14 cellular contexts compared by ENCODE assay signal in genomic region chr9:26706223-26706622, GRCh38.
DNase-seq lines count a peak whose midpoint lies in the region; ATAC-seq and TF ChIP-seq lines count a peak whose summit lies in the region.
"Had no signal": no experiment of that assay in that cellular context is flagged by ENCODE, and none has a peak within 500 bp of the region (broad histone marks: within the 10 kb centered on the region; RNA-seq: fewer than 3 reads in every experiment).

No MANE protein-coding gene starts in this region.

- H3K27ac ChIP-seq in RWPE2 (ENCODE audit: poor library complexity, severe bottlenecking): no peak overlapping the region
- H3K27ac ChIP-seq: A549, C4-2B had no signal

- no peaks in the 10 kb centered on the region for H3K27me3 Mint-ChIP-seq in activated T-cell treated with anti-CD3 and anti-CD28 coated beads, Interleukin-2, amount 50 U/mL, for 4 hours (ENCODE audit: low read depth)
- peaks cover 0 to under 1% (median 0%) of the 10 kb centered on the region in 3 donors for H3K27me3 Mint-ChIP-seq in immature natural killer cell (ENCODE audit: low read depth in 3 of 3)

- H3K4me3 Mint-ChIP-seq in activated T-cell treated with anti-CD3 and anti-CD28 coated beads, Interleukin-2, amount 50 U/mL, for 4 hours: no peak overlapping the region
- H3K4me3 Mint-ChIP-seq in immature natural killer cell: no peak overlapping the region
- H3K4me3 Mint-ChIP-seq: CD4-positive, alpha-beta memory T cell; HFFc6; IgD-negative memory B cell had no signal

- no peaks in the 10 kb centered on the region for H3K4me1 ChIP-seq in RWPE2 (ENCODE audit: insufficient read depth, poor library complexity, severe bottlenecking)
- H3K4me1 ChIP-seq: A549, BE2C had no signal

- H3K4me1 Mint-ChIP-seq in activated T-cell treated with anti-CD3 and anti-CD28 coated beads, Interleukin-2, amount 50 U/mL, for 4 hours (ENCODE audit: low read depth): no peaks in the 10 kb centered on the region
- no peaks in the 10 kb centered on the region for H3K4me1 Mint-ChIP-seq in immature natural killer cell
- H3K4me1 Mint-ChIP-seq: CD4-positive, alpha-beta memory T cell; IgD-negative memory B cell had no signal

- H3K27ac Mint-ChIP-seq in immature natural killer cell: no peak overlapping the region
- H3K27ac Mint-ChIP-seq: CD4-positive, alpha-beta memory T cell; HFFc6; IgD-negative memory B cell had no signal

- no peak overlapping the region for H3K4me3 ChIP-seq in RWPE2 (ENCODE audit: severe bottlenecking)
- H3K4me3 ChIP-seq: A549 had no signal

- no peak for TF ChIP-seq CTCF in RWPE2 (IDR thresholded peaks at IDR 0.05; ENCODE audit: poor library complexity, severe bottlenecking)

- ATAC-seq in RWPE2 (ENCODE audit: low read depth): 0 out of 3 replicates have a peak, but pooled peaks have one; percentile 19
- ATAC-seq in activated T-cell treated with anti-CD3 and anti-CD28 coated beads, Interleukin-2, amount 50 U/mL, for 4 hours: no peak
- ATAC-seq: A549 had no signal

- peaks cover 5% of the 10 kb centered on the region for H3K9me3 Mint-ChIP-seq in activated T-cell treated with anti-CD3 and anti-CD28 coated beads, Interleukin-2, amount 50 U/mL, for 4 hours
- H3K9me3 Mint-ChIP-seq in immature natural killer cell: peaks cover 0 to 22% (median 11%) of the 10 kb centered on the region in 6 donors
- H3K9me3 Mint-ChIP-seq: HFFc6 had no signal

- no peaks in the 10 kb centered on the region for H3K9me3 ChIP-seq in RWPE2 (ENCODE audit: severe bottlenecking)
- H3K9me3 ChIP-seq: A549, BE2C had no signal

- H3K36me3 ChIP-seq in RWPE2 (ENCODE audit: low read depth): no peaks in the 10 kb centered on the region
- H3K36me3 ChIP-seq: BE2C had no signal

- DNase-seq in A172 (ENCODE audit: low spot score) (peak; percentile 16), DMS53 treated with DMSO at 0.1 percent for 48 hours (lab: John Stamatoyannopoulos, UW; ENCODE audit: unreplicated experiment) (peak; percentile 1), RWPE2 (ENCODE audit: low spot score) (no peak), kidney tubule cell (ENCODE audit: low spot score) (peak; percentile 19), SIG-M5 (lab: John Stamatoyannopoulos, UW) (no peak), immature natural killer cell (no peak)
- DNase-seq in activated T-cell treated with anti-CD3 and anti-CD28 coated beads, Interleukin-2, amount 50 U/mL, for 4 hours: no peak
- DNase-seq: BE2C; CD4-positive, alpha-beta memory T cell; HCEC 1CT; HFFc6 had no signal

- H3K27me3 ChIP-seq in RWPE2 (ENCODE audit: insufficient read depth, poor library complexity, severe bottlenecking): peaks cover 4% of the 10 kb centered on the region
- H3K27me3 ChIP-seq: BE2C had no signal

- H3K36me3 Mint-ChIP-seq in activated T-cell treated with anti-CD3 and anti-CD28 coated beads, Interleukin-2, amount 50 U/mL, for 4 hours (ENCODE audit: insufficient read depth): no peaks in the 10 kb centered on the region
- no peaks in the 10 kb centered on the region for H3K36me3 Mint-ChIP-seq in immature natural killer cell
- H3K36me3 Mint-ChIP-seq: CD4-positive, alpha-beta memory T cell; IgD-negative memory B cell had no signal

Comparison
In these comparisons a context has a peak if more than half of its experiments do, and no peak if none do; other contexts are left out.
1. DNase-seq: peak in A172 (single experiment), DMS53 treated with DMSO at 0.1 percent for 48 hours (single experiment) and kidney tubule cell (single experiment); none in RWPE2 (single experiment), SIG-M5 (single experiment), activated T-cell treated with anti-CD3 and anti-CD28 coated beads, Interleukin-2, amount 50 U/mL, for 4 hours (single experiment) and immature natural killer cell (0 of 3).